In genomic region chr2:76599732-76600368, GRCh38 we compare ENCODE assay signal across 1 cellular context.
TF ChIP-seq lines count a peak whose summit lies in the region.

No MANE protein-coding gene starts in this region.

TF ChIP-seq in H1, 55 proteins besides CTCF, POLR2A, EP300 and RAD21 (continued from another document):
- TF ChIP-seq ATF3 (IDR thresholded peaks at IDR 0.05; ENCODE audit: insufficient read depth, low read depth, low read length): no peak
